ENCODE assay signal across 1 cellular context in genomic region chr22:30357650-30358215, GRCh38.
TF ChIP-seq lines count a peak whose summit lies in the region.

No MANE protein-coding gene starts in this region.

TF ChIP-seq in endothelial cell of umbilical vein, 7 proteins besides CTCF, POLR2A, EP300 and RAD21:
- TF ChIP-seq POLR2AphosphoS5 (IDR thresholded peaks at IDR 0.05; ENCODE audit: insufficient read depth, low read depth, low read length) (no peak), JUN (IDR thresholded peaks at IDR 0.05; ENCODE audit: borderline replicate concordance, insufficient read depth, insufficient read length, low read depth) (no peak), GATA2 (IDR thresholded peaks at IDR 0.05; ENCODE audit: insufficient read depth, insufficient read length, low read depth, low read length) (no peak), MYC (IDR thresholded peaks at IDR 0.05; ENCODE audit: low read depth, low read length) (no peak), EZH2 (IDR thresholded peaks at IDR 0.05; ENCODE audit: borderline replicate concordance, low read depth, low read length, severe bottlenecking) (no peak), FOS (IDR thresholded peaks at IDR 0.05; ENCODE audit: borderline replicate concordance, insufficient read depth, low read length) (no peak)
- TF ChIP-seq, protein P1, sequence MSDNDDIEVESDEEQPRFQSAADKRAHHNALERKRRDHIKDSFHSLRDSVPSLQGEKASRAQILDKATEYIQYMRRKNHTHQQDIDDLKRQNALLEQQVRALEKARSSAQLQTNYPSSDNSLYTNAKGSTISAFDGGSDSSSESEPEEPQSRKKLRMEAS (IDR thresholded peaks at IDR 0.05; ENCODE audit: insufficient read depth, insufficient read length), result no peak
